ENCODE assay signal across 1 cellular context in the genomic region with DNA sequence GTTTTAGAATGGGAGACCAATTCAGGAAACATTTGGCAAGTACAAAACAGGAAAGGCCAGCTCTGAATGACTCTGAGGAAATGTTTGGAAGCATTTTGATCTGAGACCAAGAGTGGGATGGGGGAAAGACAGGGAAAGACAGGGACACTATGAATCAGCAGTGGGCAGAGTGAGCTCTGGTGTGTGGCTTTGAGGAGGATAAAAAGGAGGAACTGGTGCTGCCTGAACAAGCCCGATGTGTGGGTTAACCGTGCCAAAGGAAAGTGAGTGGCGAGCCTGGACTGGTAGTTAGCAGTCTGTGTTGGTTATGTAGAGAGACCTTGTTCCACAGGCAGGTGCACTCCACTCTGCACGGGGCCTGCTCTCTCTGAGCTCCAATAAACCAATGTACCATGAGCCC.
TF ChIP-seq lines count a peak whose summit lies in the region.

No MANE protein-coding gene starts in this region.

TF ChIP-seq in HepG2, 621 proteins besides CTCF, POLR2A, EP300 and RAD21 (continued from another document):
- TF ChIP-seq FOXO4 (CRISPR knock-in tag; conservative IDR thresholded peaks at IDR 0.05): no peak
- no peak for TF ChIP-seq ARNT2 (CRISPR knock-in tag; IDR thresholded peaks at IDR 0.05; ENCODE audit: low read depth)
- no peak for TF ChIP-seq KLF11 (CRISPR knock-in tag; IDR thresholded peaks at IDR 0.05)
- no peak for TF ChIP-seq SMC3 (IDR thresholded peaks at IDR 0.05; ENCODE audit: low read length)
- no peak for TF ChIP-seq KDM4B (CRISPR knock-in tag; IDR thresholded peaks at IDR 0.05)
- no peak for TF ChIP-seq CAMTA2 (CRISPR knock-in tag; IDR thresholded peaks at IDR 0.05; ENCODE audit: borderline replicate concordance)
- TF ChIP-seq, protein P1, sequence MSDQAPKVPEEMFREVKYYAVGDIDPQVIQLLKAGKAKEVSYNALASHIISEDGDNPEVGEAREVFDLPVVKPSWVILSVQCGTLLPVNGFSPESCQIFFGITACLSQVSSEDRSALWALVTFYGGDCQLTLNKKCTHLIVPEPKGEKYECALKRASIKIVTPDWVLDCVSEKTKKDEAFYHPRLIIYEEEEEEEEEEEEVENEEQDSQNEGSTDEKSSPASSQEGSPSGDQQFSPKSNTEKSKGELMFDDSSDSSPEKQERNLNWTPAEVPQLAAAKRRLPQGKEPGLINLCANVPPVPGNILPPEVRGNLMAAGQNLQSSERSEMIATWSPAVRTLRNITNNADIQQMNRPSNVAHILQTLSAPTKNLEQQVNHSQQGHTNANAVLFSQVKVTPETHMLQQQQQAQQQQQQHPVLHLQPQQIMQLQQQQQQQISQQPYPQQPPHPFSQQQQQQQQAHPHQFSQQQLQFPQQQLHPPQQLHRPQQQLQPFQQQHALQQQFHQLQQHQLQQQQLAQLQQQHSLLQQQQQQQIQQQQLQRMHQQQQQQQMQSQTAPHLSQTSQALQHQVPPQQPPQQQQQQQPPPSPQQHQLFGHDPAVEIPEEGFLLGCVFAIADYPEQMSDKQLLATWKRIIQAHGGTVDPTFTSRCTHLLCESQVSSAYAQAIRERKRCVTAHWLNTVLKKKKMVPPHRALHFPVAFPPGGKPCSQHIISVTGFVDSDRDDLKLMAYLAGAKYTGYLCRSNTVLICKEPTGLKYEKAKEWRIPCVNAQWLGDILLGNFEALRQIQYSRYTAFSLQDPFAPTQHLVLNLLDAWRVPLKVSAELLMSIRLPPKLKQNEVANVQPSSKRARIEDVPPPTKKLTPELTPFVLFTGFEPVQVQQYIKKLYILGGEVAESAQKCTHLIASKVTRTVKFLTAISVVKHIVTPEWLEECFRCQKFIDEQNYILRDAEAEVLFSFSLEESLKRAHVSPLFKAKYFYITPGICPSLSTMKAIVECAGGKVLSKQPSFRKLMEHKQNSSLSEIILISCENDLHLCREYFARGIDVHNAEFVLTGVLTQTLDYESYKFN (CRISPR knock-in tag; conservative IDR thresholded peaks at IDR 0.05): no peak
- TF ChIP-seq KLF15 (CRISPR knock-in tag; IDR thresholded peaks at IDR 0.05; ENCODE audit: borderline replicate concordance): no peak
- TF ChIP-seq MED13 (CRISPR knock-in tag; IDR thresholded peaks at IDR 0.05): no peak
- TF ChIP-seq HES4 (CRISPR knock-in tag; IDR thresholded peaks at IDR 0.05; ENCODE audit: borderline replicate concordance): no peak
- TF ChIP-seq NFATC3 (CRISPR knock-in tag; IDR thresholded peaks at IDR 0.05): no peak
- no peak for TF ChIP-seq DPF2 (CRISPR knock-in tag; IDR thresholded peaks at IDR 0.05; ENCODE audit: borderline replicate concordance, low read depth)
- TF ChIP-seq ZNF33B (CRISPR knock-in tag; IDR thresholded peaks at IDR 0.05): no peak
- no peak for TF ChIP-seq THAP7 (CRISPR knock-in tag; IDR thresholded peaks at IDR 0.05)
- no peak for TF ChIP-seq TAF15 (IDR thresholded peaks at IDR 0.05; ENCODE audit: low read depth, low read length, poor library complexity, severe bottlenecking)
